Comparison of ENCODE assay signal across 22 cellular contexts in genomic region chr12:92993259-92993658, GRCh38.
"Had no signal": no experiment of that assay in that cellular context is flagged by ENCODE, and none has a peak within 500 bp of the region (broad histone marks: within the 10 kb centered on the region; RNA-seq: fewer than 3 reads in every experiment).

No MANE protein-coding gene starts in this region.

- H3K36me3 ChIP-seq: Peyer's patch had no signal

- H3K4me3 Mint-ChIP-seq: activated CD4-positive, alpha-beta memory T cell treated with anti-CD3 and anti-CD28 coated beads for 36 hours; activated CD4-positive, alpha-beta T cell treated with anti-CD3 and anti-CD28 coated beads, Interleukin-2, amount 10 ng/mL, durations not matched to agents 7 days and 5 days; activated naive CD4-positive, alpha-beta T cell treated with anti-CD3 and anti-CD28 coated beads for 36 hours; activated naive CD8-positive, alpha-beta T cell; activated T-helper 17 cell treated with anti-CD3 and anti-CD28 coated beads, Interleukin-2, amount 50 U/mL, for 72 hours; brain; central memory CD8-positive, alpha-beta T cell had no signal

- ATAC-seq: activated T-helper 17 cell treated with anti-CD3 and anti-CD28 coated beads, Interleukin-2, amount 50 U/mL, for 72 hours had no signal

- H3K9me3 ChIP-seq: Peyer's patch had no signal

- H3K36me3 Mint-ChIP-seq: activated CD4-positive, alpha-beta memory T cell treated with anti-CD3 and anti-CD28 coated beads for 36 hours; activated naive CD8-positive, alpha-beta T cell had no signal

- H3K9me3 Mint-ChIP-seq: activated CD4-positive, alpha-beta T cell treated with anti-CD3 and anti-CD28 coated beads, Interleukin-2, amount 10 ng/mL, durations not matched to agents 7 days and 5 days; activated naive CD4-positive, alpha-beta T cell treated with anti-CD3 and anti-CD28 coated beads for 36 hours; activated T-helper 17 cell treated with anti-CD3 and anti-CD28 coated beads, Interleukin-2, amount 50 U/mL, for 72 hours; central memory CD8-positive, alpha-beta T cell had no signal

- H3K4me1 ChIP-seq: Peyer's patch had no signal

- FAIRE-seq: astrocyte had no signal

- H3K27ac Mint-ChIP-seq: activated CD4-positive, alpha-beta memory T cell treated with anti-CD3 and anti-CD28 coated beads for 36 hours; activated CD4-positive, alpha-beta T cell treated with anti-CD3 and anti-CD28 coated beads, Interleukin-2, amount 10 ng/mL, durations not matched to agents 7 days and 5 days; activated naive CD4-positive, alpha-beta T cell treated with anti-CD3 and anti-CD28 coated beads for 36 hours; activated naive CD8-positive, alpha-beta T cell; activated T-helper 17 cell treated with anti-CD3 and anti-CD28 coated beads, Interleukin-2, amount 50 U/mL, for 72 hours; brain had no signal

- H3K4me1 Mint-ChIP-seq: central memory CD8-positive, alpha-beta T cell had no signal

- H3K27me3 Mint-ChIP-seq: activated CD4-positive, alpha-beta memory T cell treated with anti-CD3 and anti-CD28 coated beads for 36 hours; activated CD4-positive, alpha-beta T cell treated with anti-CD3 and anti-CD28 coated beads, Interleukin-2, amount 10 ng/mL, durations not matched to agents 7 days and 5 days; activated naive CD8-positive, alpha-beta T cell; activated T-helper 17 cell treated with anti-CD3 and anti-CD28 coated beads, Interleukin-2, amount 50 U/mL, for 72 hours; brain had no signal

- DNase-seq: activated CD4-positive, alpha-beta memory T cell treated with anti-CD3 and anti-CD28 coated beads for 36 hours; activated CD4-positive, alpha-beta T cell treated with anti-CD3 and anti-CD28 coated beads, Interleukin-2, amount 10 ng/mL, durations not matched to agents 7 days and 5 days; activated CD4-positive, CD25-positive, alpha-beta regulatory T cell; activated CD8-positive, alpha-beta memory T cell treated with anti-CD3 and anti-CD28 coated beads for 24 hours; activated gamma-delta T cell; activated naive CD4-positive, alpha-beta T cell treated with anti-CD3 and anti-CD28 coated beads for 36 hours; activated T-cell treated with anti-CD3 and anti-CD28 coated beads, Interleukin-2, amount 50 U/mL, for 48 hours; amygdala; NCI-H1048; NCI-H1930; NCI-H2171; NCI-H2227 treated with DMSO at 0.1 percent for 48 hours; NCI-H526; NCI-H774; Peyer's patch; SHP77; T-helper 1 cell had no signal

- H3K4me3 ChIP-seq: Peyer's patch had no signal
